1 cellular context compared by ENCODE assay signal in genomic region chr20:11328839-11329238, GRCh38.
TF ChIP-seq lines count a peak whose summit lies in the region.

No MANE protein-coding gene starts in this region.

TF ChIP-seq in GM23338, 12 proteins besides CTCF, POLR2A, EP300 and RAD21 (continued from another document):
- no peak for TF ChIP-seq ZNF462 (CRISPR knock-in tag; IDR thresholded peaks at IDR 0.05)
- TF ChIP-seq ZNF114 (CRISPR knock-in tag; IDR thresholded peaks at IDR 0.05) = no peak
